In genomic region chr15:79592126-79592525, GRCh38 we compare ENCODE assay signal across 33 cellular contexts.
A peak's percentile ranks its signal among the peaks of the same experiment; 100 is the strongest.
DNase-seq lines count a peak whose midpoint lies in the region; ATAC-seq and TF ChIP-seq lines count a peak whose summit lies in the region.
"Had no signal": no experiment of that assay in that cellular context is flagged by ENCODE, and none has a peak within 500 bp of the region (broad histone marks: within the 10 kb centered on the region; RNA-seq: fewer than 3 reads in every experiment).

No MANE protein-coding gene starts in this region.

- no peaks in the 10 kb centered on the region for H3K4me1 ChIP-seq in esophagus muscularis mucosa
- H3K4me1 ChIP-seq: A549; BE2C; BLaER1; BLaER1 treated with 17β-estradiol and CSF1 and Interleukin-3, amounts not matched to agents 10 nM and 100 nM; Caco-2 had no signal

- WGBS in esophagus muscularis mucosa: 80% methylated on average over 6 of the region's 6 CpGs

- no peaks in the 10 kb centered on the region for H3K4me1 Mint-ChIP-seq in osteocyte (ENCODE audit: unreplicated experiment)
- H3K4me1 Mint-ChIP-seq in activated naive CD8-positive, alpha-beta T cell treated with anti-CD3 and anti-CD28 coated beads, Interleukin-2, amount 50 U/mL, for 24 hours: no peaks in the 10 kb centered on the region
- H3K4me1 Mint-ChIP-seq: B cell; CD4-positive, alpha-beta memory T cell; CD4-positive, CD25-positive, alpha-beta regulatory T cell; CD8-positive, alpha-beta memory T cell had no signal

- no peaks in the 10 kb centered on the region for H3K36me3 ChIP-seq in esophagus muscularis mucosa
- H3K36me3 ChIP-seq: BE2C; BLaER1; BLaER1 treated with 17β-estradiol and CSF1 and Interleukin-3, amounts not matched to agents 10 nM and 100 nM had no signal

- H3K27ac Mint-ChIP-seq in osteocyte (ENCODE audit: unreplicated experiment): no peak overlapping the region
- H3K27ac Mint-ChIP-seq in activated naive CD8-positive, alpha-beta T cell treated with anti-CD3 and anti-CD28 coated beads, Interleukin-2, amount 50 U/mL, for 24 hours: no peak overlapping the region
- H3K27ac Mint-ChIP-seq: B cell; CD14-positive monocyte; CD4-positive, alpha-beta T cell; CD4-positive, CD25-positive, alpha-beta regulatory T cell; CD8-positive, alpha-beta memory T cell; CD8-positive, alpha-beta T cell had no signal

- H3K27me3 ChIP-seq in esophagus muscularis mucosa: peaks cover 0 to 26% (median 0%) of the 10 kb centered on the region in 4 donors
- H3K27me3 ChIP-seq: BE2C; BLaER1; BLaER1 treated with 17β-estradiol and CSF1 and Interleukin-3, amounts not matched to agents 10 nM and 100 nM had no signal

- no peaks in the 10 kb centered on the region for H3K9me3 ChIP-seq in esophagus muscularis mucosa
- H3K9me3 ChIP-seq: A549; BE2C; BLaER1; BLaER1 treated with 17β-estradiol and CSF1 and Interleukin-3, amounts not matched to agents 10 nM and 100 nM; Caco-2 had no signal

- TF ChIP-seq CTCF in esophagus muscularis mucosa (IDR thresholded peaks at IDR 0.05): no peak
- no peak for TF ChIP-seq CTCF in osteocyte (IDR thresholded peaks at IDR 0.05)
- no peak for TF ChIP-seq CTCF in coronary artery (IDR thresholded peaks at IDR 0.05)

- ATAC-seq in activated naive CD8-positive, alpha-beta T cell treated with anti-CD3 and anti-CD28 coated beads, Interleukin-2, amount 50 U/mL, for 24 hours: no peak
- ATAC-seq: A549; CD8-positive, alpha-beta T cell had no signal

- TF ChIP-seq EP300 in esophagus muscularis mucosa (IDR thresholded peaks at IDR 0.05): no peak

- peak; percentile 11 for DNase-seq in ecto neural progenitor cell (ENCODE audit: low spot score)
- DNase-seq in esophagus muscularis mucosa (ENCODE audit: extremely low spot score): peak; percentile 72
- DNase-seq in osteocyte (ENCODE audit: extremely low spot score, unreplicated experiment): peak; percentile 5
- DNase-seq in NCI-H1930 (lab: John Stamatoyannopoulos, UW): no peak
- no peak for DNase-seq in activated naive CD8-positive, alpha-beta T cell treated with anti-CD3 and anti-CD28 coated beads, Interleukin-2, amount 50 U/mL, for 24 hours
- no peak for DNase-seq in coronary artery (ENCODE audit: low spot score)
- DNase-seq: 8988T; ACHN; AML-193; BE2C; C1 segment of cervical spinal cord; Caco-2; Calu3; CD4-positive, alpha-beta memory T cell; CD4-positive, alpha-beta T cell; CD4-positive, CD25-positive, alpha-beta regulatory T cell; CD8-positive, alpha-beta memory T cell; CD8-positive, alpha-beta T cell; COR-L47; DMS 273 treated with DMSO at 0.1 percent for 48 hours; DMS153; DMS53; DMS79; DMS79 treated with DMSO at 0.1 percent for 48 hours; DND-41; EL had no signal

- H3K4me3 Mint-ChIP-seq in osteocyte (ENCODE audit: unreplicated experiment): no peak overlapping the region
- H3K4me3 Mint-ChIP-seq in activated naive CD8-positive, alpha-beta T cell treated with anti-CD3 and anti-CD28 coated beads, Interleukin-2, amount 50 U/mL, for 24 hours: no peak overlapping the region
- H3K4me3 Mint-ChIP-seq: B cell; CD14-positive monocyte; CD4-positive, alpha-beta memory T cell; CD4-positive, alpha-beta T cell; CD8-positive, alpha-beta memory T cell; CD8-positive, alpha-beta T cell had no signal

- H3K36me3 Mint-ChIP-seq in osteocyte (ENCODE audit: unreplicated experiment): no peaks in the 10 kb centered on the region
- no peaks in the 10 kb centered on the region for H3K36me3 Mint-ChIP-seq in activated naive CD8-positive, alpha-beta T cell treated with anti-CD3 and anti-CD28 coated beads, Interleukin-2, amount 50 U/mL, for 24 hours (ENCODE audit: low read depth)
- H3K36me3 Mint-ChIP-seq: CD14-positive monocyte; CD4-positive, alpha-beta memory T cell; CD4-positive, CD25-positive, alpha-beta regulatory T cell; CD8-positive, alpha-beta T cell had no signal

- no peaks in the 10 kb centered on the region for H3K9me3 Mint-ChIP-seq in osteocyte (ENCODE audit: unreplicated experiment)
- no peaks in the 10 kb centered on the region for H3K9me3 Mint-ChIP-seq in activated naive CD8-positive, alpha-beta T cell treated with anti-CD3 and anti-CD28 coated beads, Interleukin-2, amount 50 U/mL, for 24 hours
- H3K9me3 Mint-ChIP-seq: CD4-positive, alpha-beta T cell; CD8-positive, alpha-beta T cell had no signal

- no peak for TF ChIP-seq POLR2A in esophagus muscularis mucosa (IDR thresholded peaks at IDR 0.05; ENCODE audit: low read depth)

- H3K4me3 ChIP-seq in esophagus muscularis mucosa: no peak overlapping the region
- no peak overlapping the region for H3K4me3 ChIP-seq in coronary artery
- H3K4me3 ChIP-seq: A549; BLaER1; BLaER1 treated with 17β-estradiol and CSF1 and Interleukin-3, amounts not matched to agents 10 nM and 100 nM had no signal

- H3K27me3 Mint-ChIP-seq in osteocyte (ENCODE audit: unreplicated experiment): peaks cover 50% of the 10 kb centered on the region
- peaks cover 15% of the 10 kb centered on the region for H3K27me3 Mint-ChIP-seq in activated naive CD8-positive, alpha-beta T cell treated with anti-CD3 and anti-CD28 coated beads, Interleukin-2, amount 50 U/mL, for 24 hours

- intact Hi-C loops in esophagus muscularis mucosa (cut with DNase I): no loop called here

- H3K27ac ChIP-seq in esophagus muscularis mucosa (replicated peaks in 1 of 4) (no peak overlapping the region), coronary artery (no peak overlapping the region)
- H3K27ac ChIP-seq: 22Rv1; A549; BLaER1; BLaER1 treated with 17β-estradiol and CSF1 and Interleukin-3, amounts not matched to agents 10 nM and 100 nM; C4-2B had no signal

Comparison
In these comparisons a context has a peak if more than half of its experiments do, and no peak if none do; other contexts are left out.
1. DNase-seq: peak in ecto neural progenitor cell (single experiment), esophagus muscularis mucosa (single experiment) and osteocyte (single experiment); none in NCI-H1930 (0 of 2), activated naive CD8-positive, alpha-beta T cell treated with anti-CD3 and anti-CD28 coated beads, Interleukin-2, amount 50 U/mL, for 24 hours (single experiment) and coronary artery (single experiment).